20 cellular contexts compared by ENCODE assay signal in genomic region chr18:23738575-23738974, GRCh38. TPM values are rescaled to one million over a fixed set of nuclear protein-coding genes. Genes with fewer than 3 reads are reported as not detected.
"Had no signal": no experiment of that assay in that cellular context is flagged by ENCODE, and none has a peak within 500 bp of the region (broad histone marks: within the 10 kb centered on the region; RNA-seq: fewer than 3 reads in every experiment).

No MANE protein-coding gene starts in this region.

- H3K4me3 Mint-ChIP-seq: activated T-cell treated with anti-CD3 and anti-CD28 coated beads, Interleukin-2, amount 50 U/mL, for 4 hours had no signal

- DNase-seq: activated CD4-positive, alpha-beta T cell treated with anti-CD3 and anti-CD28 coated beads for 4 hours; activated CD8-positive, alpha-beta memory T cell treated with anti-CD3 and anti-CD28 coated beads for 24 hours; activated effector memory CD4-positive, alpha-beta T cell treated with anti-CD3 and anti-CD28 coated beads, Interleukin-2, amount 50 U/mL, for 16 hours; activated naive CD4-positive, alpha-beta T cell treated with Interleukin-2 at 50 U/mL for 16 hours; activated T-cell treated with anti-CD3 and anti-CD28 coated beads, Interleukin-2, amount 50 U/mL, for 4 hours; aorta; NCI-H1105 treated with DMSO at 0.1 percent for 48 hours; NCI-H1436 treated with DMSO at 0.1 percent for 48 hours; NCI-H187; NCI-H2081; NCI-H446; NCI-H524; PC-3; SHP77; SW 1271 had no signal

- H3K27ac ChIP-seq: SJSA1 had no signal

- H3K36me3 ChIP-seq: SJSA1 had no signal

- H3K9me3 ChIP-seq: SJSA1 had no signal

- FAIRE-seq: RCC 7860 had no signal

- H3K4me3 ChIP-seq: SJSA1 had no signal

- H3K9me3 Mint-ChIP-seq: activated T-cell treated with anti-CD3 and anti-CD28 coated beads, Interleukin-2, amount 50 U/mL, for 4 hours had no signal

- ATAC-seq: activated CD4-positive, CD25-positive, alpha-beta regulatory T cell treated with anti-CD3 and anti-CD28 coated beads, Interleukin-2, amount 50 U/mL, for 24 hours; activated T-cell treated with anti-CD3 and anti-CD28 coated beads, Interleukin-2, amount 50 U/mL, for 4 hours; SK-N-SH treated with all-trans-retinoic acid at 6 μM for 48 hours had no signal

RNA-seq across cellular contexts. Expression of gene LAMA3, which starts 49.3 kb away (rescaled TPM):
- total RNA-seq: T-helper 1 cell treated with Interleukin-12 subunit alpha and Interleukin-12 subunit beta and Interleukin-4 antibody, amounts not matched to agents 30 ng/mL and 1 ng/mL, for 36 hours had no signal
